In the genomic region with DNA sequence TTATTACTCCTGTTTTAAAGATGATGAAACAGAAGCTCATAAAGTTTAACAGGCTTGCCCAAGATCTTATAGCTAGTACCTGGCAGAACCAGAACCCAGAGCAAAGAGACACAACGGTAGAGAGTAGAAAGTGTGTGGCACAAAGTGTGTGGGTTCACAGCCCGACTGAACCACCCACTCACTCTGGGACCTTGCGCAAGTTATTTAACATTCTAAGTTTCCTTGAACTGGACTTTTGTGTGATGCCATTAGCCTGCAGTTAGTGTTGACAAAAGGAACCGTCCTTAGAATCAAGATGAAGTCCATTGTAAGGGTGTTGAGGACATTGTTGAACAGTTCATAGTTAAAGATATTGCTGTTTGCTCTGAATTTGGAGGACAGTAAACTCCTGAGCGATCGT, we compare ENCODE assay signal across 18 cellular contexts. TPM values are rescaled to one million over a fixed set of nuclear protein-coding genes. Genes with fewer than 3 reads are reported as not detected.
DNase-seq lines count a peak whose midpoint lies in the region; ATAC-seq, FAIRE-seq and TF ChIP-seq lines count a peak whose summit lies in the region.
"Had no signal": no experiment of that assay in that cellular context is flagged by ENCODE, and none has a peak within 500 bp of the region (broad histone marks: within the 10 kb centered on the region; RNA-seq: fewer than 3 reads in every experiment).

No MANE protein-coding gene starts in this region.

- H3K9ac ChIP-seq in K562 (ENCODE audit: insufficient read depth in 1 of 2, low read depth in 2 of 2, low read length in 2 of 2) (no peak overlapping the region), endodermal cell (ENCODE audit: extremely low read depth, low read length, poor library complexity, severe bottlenecking) (no peak overlapping the region), H9 (ENCODE audit: extremely low read depth, insufficient read length, low read length) (no peak overlapping the region)

- no peak overlapping the region for H2AK5ac ChIP-seq in H9 (ENCODE audit: insufficient read length, low read length)

- H2AFZ ChIP-seq in K562 (ENCODE audit: low read depth, low read length): peak overlapping the region; percentile 67
- no peak overlapping the region for H2AFZ ChIP-seq in H9 (ENCODE audit: low read length)
- H2AFZ ChIP-seq: GM23338 had no signal

- H2BK120ac ChIP-seq in H9 (ENCODE audit: low read depth, low read length, poor library complexity, severe bottlenecking): no peak overlapping the region

- H3K79me2 ChIP-seq in K562 (ENCODE audit: control insufficient read depth, insufficient read depth, low read length): no peaks in the 10 kb centered on the region
- H3K79me2 ChIP-seq in H9 (ENCODE audit: insufficient read depth, low read length): no peaks in the 10 kb centered on the region

- POLR2A ChIA-PET in HEK293 (lab: Yijun Ruan, JAX) (no interaction called here), K562 (lab: Yijun Ruan, JAX) (interaction anchor here (0.6 kb wide), 1 partner anchor 8 kb away, joined by 4 read pairs; no protein-coding TSS in a partner anchor)

- H2BK12ac ChIP-seq in H9 (ENCODE audit: insufficient read length, low read depth, low read length): no peak overlapping the region

- H3K27ac Mint-ChIP-seq in endodermal cell (no peak overlapping the region), H9 (no peak overlapping the region), progenitor cell of endocrine pancreas (no peak overlapping the region)
- H3K27ac Mint-ChIP-seq: CD4-positive, CD25-positive, alpha-beta regulatory T cell; CD8-positive, alpha-beta T cell; GM23338 had no signal

- intact Hi-C loops in K562 (cut with micrococcal nuclease) (no loop called here), upper lobe of right lung (cut with DNase I) (no loop called here)

- WGBS in K562 (ENCODE audit: insufficient coverage, low coverage, missing lambda C conversion rate): 19% methylated on average over 6 of the region's 6 CpGs
- WGBS in endodermal cell (ENCODE audit: insufficient coverage in 1 of 2, insufficient read length in 1 of 2), 2 experiments: 89 to 94% methylated on average over 6 of the region's 6 CpGs
- no CpG with 5 or more reads among the region's 6 CpGs for WGBS in H9 (ENCODE audit: extremely low coverage, insufficient read length, low lambda C conversion rate)

- H3K18ac ChIP-seq in H9 (ENCODE audit: insufficient read length, low read depth, low read length): no peak overlapping the region

- H3K4me3 Mint-ChIP-seq in endodermal cell (no peak overlapping the region), H9 (no peak overlapping the region), progenitor cell of endocrine pancreas (ENCODE audit: low read depth) (no peak overlapping the region)
- H3K4me3 Mint-ChIP-seq: CD4-positive, CD25-positive, alpha-beta regulatory T cell; CD8-positive, alpha-beta T cell; GM23338 had no signal

- H3K23me2 ChIP-seq in H9 (ENCODE audit: insufficient read length, low read depth, low read length, poor library complexity, severe bottlenecking): no peaks in the 10 kb centered on the region

- H3K56ac ChIP-seq in H9 (ENCODE audit: insufficient read length, low read depth, low read length): no peak overlapping the region

- H3K4me1 ChIP-seq in HEK293 (ENCODE audit: control insufficient read depth, insufficient read depth, low read length): 0 out of 2 replicates have a peak, but pooled peaks cover 4% of the 10 kb centered on the region
- H3K4me1 ChIP-seq in K562 (replicated peaks in 1 of 2; ENCODE audit: control insufficient read depth in 2 of 2, insufficient read depth in 2 of 2, low read length in 2 of 2): peaks cover 0 to 6% of the 10 kb centered on the region in 2 experiments; a peak in 2 of 5 replicates
- H3K4me1 ChIP-seq in endodermal cell (ENCODE audit: control insufficient read depth, insufficient read depth, low read length): no peaks in the 10 kb centered on the region
- H3K4me1 ChIP-seq in upper lobe of right lung: no peaks in the 10 kb centered on the region
- no peaks in the 10 kb centered on the region; the same call in 1 of the 2 replicates for H3K4me1 ChIP-seq in H9 (ENCODE audit: insufficient read depth, low read length)

- BruUV-seq in K562 (replicated peaks; lab: Mats Ljungman, UMichigan): no TSS peak

- in situ Hi-C loops in K562 (cut with MboI): no loop called here

- H3K4me1 Mint-ChIP-seq in endodermal cell (peaks cover 19% of the 10 kb centered on the region), H9 (peaks cover 40 to 49% of the 10 kb centered on the region in 2 experiments), progenitor cell of endocrine pancreas (ENCODE audit: low read depth) (peaks cover 4% of the 10 kb centered on the region)

- H2BK15ac ChIP-seq in H9 (ENCODE audit: low read depth, low read length): no peak overlapping the region

- H3K36me3 ChIP-seq in HEK293 (ENCODE audit: control insufficient read depth in 2 of 2, insufficient read depth in 1 of 2, low read length in 2 of 2): no peaks in the 10 kb centered on the region
- no peaks in the 10 kb centered on the region for H3K36me3 ChIP-seq in K562 (ENCODE audit: control insufficient read depth, insufficient read depth, low read length)
- no peaks in the 10 kb centered on the region for H3K36me3 ChIP-seq in endodermal cell (ENCODE audit: control insufficient read depth, insufficient read depth, low read length)
- H3K36me3 ChIP-seq in upper lobe of right lung: no peaks in the 10 kb centered on the region

- H3K9me1 ChIP-seq in K562 (ENCODE audit: control insufficient read depth, insufficient read depth, low read length): no peaks in the 10 kb centered on the region

- CTCF ChIA-PET in HEK293 (lab: Yijun Ruan, JAX) (no interaction called here), K562 (lab: Yijun Ruan, JAX; ENCODE audit: low intra/inter-chr PET ratio) (no interaction called here)

- no peak for FAIRE-seq in K562 (lab: Jason Lieb, UNC)
- FAIRE-seq: G401.6, GM12892, H54 had no signal

- H3K9me3 Mint-ChIP-seq in endodermal cell (no peaks in the 10 kb centered on the region), H9 (no peaks in the 10 kb centered on the region), progenitor cell of endocrine pancreas (ENCODE audit: low read depth) (no peaks in the 10 kb centered on the region)
- H3K9me3 Mint-ChIP-seq: CD4-positive, CD25-positive, alpha-beta regulatory T cell; CD8-positive, alpha-beta T cell; GM23338 had no signal

- no peak overlapping the region for H4K8ac ChIP-seq in H9 (replicated peaks; ENCODE audit: insufficient read length, low read depth, low read length)

- H3K27me3 Mint-ChIP-seq in endodermal cell (ENCODE audit: insufficient read depth): no peaks in the 10 kb centered on the region
- no peaks in the 10 kb centered on the region for H3K27me3 Mint-ChIP-seq in H9 (ENCODE audit: low read depth)
- peaks cover 12% of the 10 kb centered on the region for H3K27me3 Mint-ChIP-seq in progenitor cell of endocrine pancreas

- H3K36me3 Mint-ChIP-seq in endodermal cell (ENCODE audit: low read depth) (no peaks in the 10 kb centered on the region), H9 (ENCODE audit: insufficient read depth in 1 of 3, low read depth in 3 of 3) (no peaks in the 10 kb centered on the region), progenitor cell of endocrine pancreas (ENCODE audit: insufficient read depth) (no peaks in the 10 kb centered on the region)
- H3K36me3 Mint-ChIP-seq: CD4-positive, CD25-positive, alpha-beta regulatory T cell; CD8-positive, alpha-beta T cell had no signal

- no peak for TF ChIP-seq EP300 in K562 (IDR thresholded peaks at IDR 0.05; ENCODE audit: low read length)

- H3K23ac ChIP-seq in H9 (ENCODE audit: insufficient read length, low read depth, low read length): no peak overlapping the region

- ATAC-seq in K562: no peak
- ATAC-seq in upper lobe of right lung: peak; percentile 37
- no peak for ATAC-seq in GM21528 (IDR thresholded peaks at IDR 0.05; ENCODE audit: low FRiP score, unreplicated experiment)
- ATAC-seq: CD8-positive, alpha-beta T cell; GM23338 had no signal

- H3T11ph ChIP-seq in H9 (ENCODE audit: low read length): no peak overlapping the region

- DNase-seq in K562 (ENCODE audit: extremely low read depth in 1 of 4, low spot score in 3 of 4): no peak
- DNase-seq in endodermal cell: no peak
- DNase-seq in upper lobe of right lung: no peak
- DNase-seq in H9: no peak
- no peak for DNase-seq in progenitor cell of endocrine pancreas (ENCODE audit: low spot score, unreplicated experiment)
- DNase-seq: C1 segment of cervical spinal cord; Caco-2; CD4-positive, CD25-positive, alpha-beta regulatory T cell; CD8-positive, alpha-beta T cell; DMS153; DND-41; HCEC 1CT had no signal

- H3K4me2 ChIP-seq in K562 (ENCODE audit: insufficient read depth, low read length): no peak overlapping the region
- no peak overlapping the region for H3K4me2 ChIP-seq in H9 (ENCODE audit: insufficient read depth, insufficient read length, low read length)

- no peak overlapping the region for H3K27ac ChIP-seq in HEK293 (ENCODE audit: extremely low read depth, low read depth, low read length)
- no peak overlapping the region for H3K27ac ChIP-seq in K562 (ENCODE audit: extremely low read depth, low read depth, low read length)
- peak overlapping the region; percentile 35 for H3K27ac ChIP-seq in endodermal cell (ENCODE audit: low read depth, low read length)
- H3K27ac ChIP-seq in upper lobe of right lung: no peak overlapping the region
- H3K27ac ChIP-seq in H9 (ENCODE audit: insufficient read length, low read depth, low read length): no peak overlapping the region

- no peaks in the 10 kb centered on the region for H3K79me1 ChIP-seq in H9 (ENCODE audit: insufficient read depth, low read depth, low read length, poor library complexity, severe bottlenecking)

- TF ChIP-seq RAD21 in K562 (CRISPR knock-in tag; conservative IDR thresholded peaks at IDR 0.05 in 1 of 2, IDR thresholded peaks at IDR 0.05 in 1 of 2): no peak

- H4K20me1 ChIP-seq in K562 (replicated peaks; ENCODE audit: control insufficient read depth, insufficient read depth, low read length): no peaks in the 10 kb centered on the region
- no peaks in the 10 kb centered on the region for H4K20me1 ChIP-seq in H9 (ENCODE audit: control insufficient read depth, insufficient read depth, insufficient read length)

- H3K4ac ChIP-seq in H9 (ENCODE audit: low read depth, low read length): no peak overlapping the region

- no peak overlapping the region for H3K4me3 ChIP-seq in HEK293 (ENCODE audit: low read depth, low read length)
- no peak overlapping the region for H3K4me3 ChIP-seq in K562
- H3K4me3 ChIP-seq in endodermal cell (ENCODE audit: low read length): no peak overlapping the region
- H3K4me3 ChIP-seq in upper lobe of right lung: no peak overlapping the region
- H3K4me3 ChIP-seq: GM23338 had no signal

- no peak overlapping the region for H2BK5ac ChIP-seq in H9 (ENCODE audit: insufficient read length, low read length)

- no peak overlapping the region for H4K91ac ChIP-seq in H9 (ENCODE audit: insufficient read length, low read depth, low read length)

- no peak overlapping the region for H2BK20ac ChIP-seq in H9 (ENCODE audit: low read depth, low read length, poor library complexity, severe bottlenecking)

- peaks cover 4 to 10% of the 10 kb centered on the region in 2 experiments for H3K27me3 ChIP-seq in K562 (ENCODE audit: control insufficient read depth in 2 of 2, insufficient read depth in 2 of 2, low read length in 2 of 2)
- H3K27me3 ChIP-seq in endodermal cell (ENCODE audit: control insufficient read depth, insufficient read depth, low read length, poor library complexity, severe bottlenecking): no peaks in the 10 kb centered on the region
- H3K27me3 ChIP-seq in upper lobe of right lung: no peaks in the 10 kb centered on the region
- H3K27me3 ChIP-seq in H9 (ENCODE audit: insufficient read depth, low read length): no peaks in the 10 kb centered on the region

- no peak overlapping the region for H3K14ac ChIP-seq in H9 (ENCODE audit: insufficient read depth, low read length)

- H3K9me3 ChIP-seq in HEK293 (ENCODE audit: control insufficient read depth, insufficient read depth, low read depth, low read length) (no peaks in the 10 kb centered on the region), K562 (replicated peaks; ENCODE audit: control insufficient read depth, insufficient read depth, low read depth, low read length) (no peaks in the 10 kb centered on the region), endodermal cell (ENCODE audit: control insufficient read depth, low read length) (no peaks in the 10 kb centered on the region), upper lobe of right lung (no peaks in the 10 kb centered on the region), H9 (ENCODE audit: control insufficient read depth, low read depth, low read length) (no peaks in the 10 kb centered on the region)
- H3K9me3 ChIP-seq: Caco-2 had no signal

- TF ChIP-seq CTCF in HEK293 (tag by site-specific recombination; IDR thresholded peaks at IDR 0.05) (no peak), K562 (IDR thresholded peaks at IDR 0.05 in 2 of 3, conservative IDR thresholded peaks at IDR 0.05 in 1 of 3; ENCODE audit: insufficient read depth in 2 of 3, low read depth in 1 of 3, low read length in 3 of 3) (no peak), endodermal cell (conservative IDR thresholded peaks at IDR 0.05) (no peak), upper lobe of right lung (IDR thresholded peaks at IDR 0.05) (no peak), H9 (conservative IDR thresholded peaks at IDR 0.05) (no peak), progenitor cell of endocrine pancreas (IDR thresholded peaks at IDR 0.05; ENCODE audit: unreplicated experiment) (no peak)

- TF ChIP-seq POLR2A in K562 (conservative IDR thresholded peaks at IDR 0.05): no peak

- no peak overlapping the region for H4K5ac ChIP-seq in H9 (ENCODE audit: insufficient read length, low read depth, low read length)

RNA-seq across cellular contexts. Expression of a gene that starts 29.9 kb away (rescaled TPM):
- total RNA-seq in K562 (2011; cell fraction: chromatin; rRNA removed; ENCODE audit: low replicate concordance): 9.0 and 16.7 TPM in 2 replicates
- 3.0 and 3.9 TPM in 2 replicates for total RNA-seq in K562 (2011; cell fraction: nucleolus; rRNA removed)
- total RNA-seq in K562 (2011; cell fraction: nucleoplasm; rRNA removed): 6.3 and 11.9 TPM in 2 replicates
- 2.2 and 2.9 TPM in 2 replicates for total RNA-seq in K562 (2014; rRNA removed)
- total RNA-seq in K562 (2014; rRNA removed; fragmentation: Illumina TruSeq; extraction: Trizol): 5.6 and 5.9 TPM in 2 replicates
- total RNA-seq in K562 (2015; rRNA removed; fragmentation: Illumina TruSeq; extraction: Trizol): 6.4 and 7.2 TPM in 2 replicates
- total RNA-seq in K562 (2021): 6.0 and 6.7 TPM in 2 replicates
- 6.1 and 8.1 TPM in 2 replicates for polyA plus RNA-seq in K562 (2011; rRNA removed)
- polyA plus RNA-seq in K562 (2011; cell fraction: cytosol; rRNA removed): 2.1 and 3.3 TPM in 2 replicates
- 7.4 and 10.2 TPM in 2 replicates for polyA plus RNA-seq in K562 (2011; cell fraction: nucleus; rRNA removed)
- 5.0 and 5.8 TPM in 2 replicates for polyA plus RNA-seq in K562 (2012)
- 4.8 and 4.9 TPM in 2 replicates for polyA plus RNA-seq in K562 (2014; fragmentation: Illumina TruSeq; extraction: Trizol)
- 1 to 10 TPM in 1 of 2 experiments, under 1 TPM in 1; 0.92 to 1.6 TPM for polyA plus RNA-seq in K562 (2014; fragmentation: Nextera tagmentation; extraction: Ambion mirVana)
- polyA plus RNA-seq in K562 (2014; rRNA removed): 3.2 and 3.7 TPM in 2 replicates
- polyA minus RNA-seq in K562 (2011; rRNA and poly(A)+ RNA removed): 17.3 and 20.0 TPM in 2 replicates
- polyA minus RNA-seq in K562 (2011; cell fraction: cytosol; rRNA and poly(A)+ RNA removed): 2.3 and 6.4 TPM in 2 replicates
- polyA minus RNA-seq in K562 (2011; cell fraction: nucleus; rRNA and poly(A)+ RNA removed): 7.8 and 13.4 TPM in 2 replicates
- 10 to 100 TPM; 19.6 to 23.3 TPM for total RNA-seq in endodermal cell
- polyA plus RNA-seq in endodermal cell (2013, experiment 1 of 2): 25.6 TPM
- 23.2 TPM for polyA plus RNA-seq in endodermal cell (2013, experiment 2 of 2)
- total RNA-seq in upper lobe of right lung: 11.6 TPM
- 23.8 and 29.0 TPM in 2 replicates for total RNA-seq in H9 (2021)
- total RNA-seq in progenitor cell of endocrine pancreas: 24.7 and 28.1 TPM in 2 replicates
